Comparison of ENCODE assay signal across 14 cellular contexts in the genomic region with DNA sequence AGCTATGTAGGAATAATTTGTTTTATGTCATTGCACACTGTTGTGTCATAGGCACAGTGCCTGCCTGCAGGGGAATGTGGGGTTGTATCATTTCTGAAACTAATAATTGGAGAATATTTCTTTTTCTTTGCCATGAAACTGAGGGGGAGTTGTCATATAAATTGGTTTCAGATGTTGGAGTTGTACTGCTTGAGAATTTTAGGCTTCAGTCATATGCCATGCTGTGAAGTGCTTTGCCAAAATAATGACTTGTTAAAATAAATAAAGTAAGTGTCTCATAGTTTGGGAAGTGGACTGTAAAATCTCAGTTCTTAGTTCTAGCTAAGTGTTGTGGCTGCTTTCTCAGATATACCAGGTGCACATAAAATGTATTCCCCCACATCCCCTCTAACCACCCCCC.
DNase-seq lines count a peak whose midpoint lies in the region; ATAC-seq and TF ChIP-seq lines count a peak whose summit lies in the region.
"Had no signal": no experiment of that assay in that cellular context is flagged by ENCODE, and none has a peak within 500 bp of the region (broad histone marks: within the 10 kb centered on the region; RNA-seq: fewer than 3 reads in every experiment).

No MANE protein-coding gene starts in this region.

- H3K4me3 ChIP-seq in right cardiac atrium (ENCODE audit: low read length), result no peak overlapping the region
- H3K4me3 ChIP-seq in right atrium auricular region, result no peak overlapping the region
- H3K4me3 ChIP-seq in muscle layer of duodenum (ENCODE audit: low read depth in 1 of 2, low read length in 2 of 2), result no peak overlapping the region
- no peak overlapping the region for H3K4me3 ChIP-seq in gastrocnemius medialis
- H3K4me3 ChIP-seq: A549, skin epidermis had no signal

- DNase-seq in right cardiac atrium (no peak), right atrium auricular region (ENCODE audit: low spot score) (no peak), brain pericyte (ENCODE audit: low read depth, low spot score) (peak; percentile 59), NCI-H526 treated with DMSO at 0.1 percent for 48 hours (lab: John Stamatoyannopoulos, UW) (no peak), gastrocnemius medialis (no peak)
- DNase-seq: amniotic stem cell, kidney, NCI-H1092, T-helper 2 cell had no signal

- no peaks in the 10 kb centered on the region for H3K36me3 ChIP-seq in right atrium auricular region
- H3K36me3 ChIP-seq in muscle layer of duodenum (ENCODE audit: control insufficient read depth in 1 of 2, insufficient read depth in 2 of 2, low read length in 2 of 2), result no peaks in the 10 kb centered on the region
- H3K36me3 ChIP-seq in gastrocnemius medialis, result no peaks in the 10 kb centered on the region

- H3K27me3 ChIP-seq in right cardiac atrium (ENCODE audit: control insufficient read depth, insufficient read depth) (no peaks in the 10 kb centered on the region), right atrium auricular region (no peaks in the 10 kb centered on the region), muscle layer of duodenum (ENCODE audit: low read depth, low read length) (no peaks in the 10 kb centered on the region), gastrocnemius medialis (no peaks in the 10 kb centered on the region)

- peaks cover 11% of the 10 kb centered on the region for H3K4me1 ChIP-seq in right cardiac atrium (ENCODE audit: control insufficient read depth, insufficient read depth, low read length)
- H3K4me1 ChIP-seq in right atrium auricular region, result peaks cover 0 to 77% of the 10 kb centered on the region in 2 donors
- H3K4me1 ChIP-seq in muscle layer of duodenum (ENCODE audit: control insufficient read depth in 1 of 2, insufficient read depth in 2 of 2, low read length in 2 of 2), result peaks cover 0 to 42% of the 10 kb centered on the region in 2 donors
- peaks cover 5 to 16% of the 10 kb centered on the region in 2 donors for H3K4me1 ChIP-seq in gastrocnemius medialis

- intact Hi-C loops in right cardiac atrium (cut with DNase I) (no loop called here), gastrocnemius medialis (cut with DNase I; ENCODE audit: low total_unique reads) (no loop called here)

- no peak for TF ChIP-seq POLR2A in gastrocnemius medialis (IDR thresholded peaks at IDR 0.05)

- in situ Hi-C loops in gastrocnemius medialis (cut with MboI; ENCODE audit: low sequenced_read_pairs in 4 of 4), result no loop called here

- H3K9me3 ChIP-seq in right cardiac atrium (ENCODE audit: control insufficient read depth, low read length) (no peaks in the 10 kb centered on the region), right atrium auricular region (no peaks in the 10 kb centered on the region), muscle layer of duodenum (ENCODE audit: control insufficient read depth in 1 of 2, low read length in 2 of 2) (no peaks in the 10 kb centered on the region), gastrocnemius medialis (no peaks in the 10 kb centered on the region)
- H3K9me3 ChIP-seq: A549 had no signal

- TF ChIP-seq CTCF in right atrium auricular region (IDR thresholded peaks at IDR 0.05) (no peak), gastrocnemius medialis (IDR thresholded peaks at IDR 0.05 in 4 of 5, conservative IDR thresholded peaks at IDR 0.05 in 1 of 5) (no peak)

- ATAC-seq in right cardiac atrium (no peak), GM21423 (IDR thresholded peaks at IDR 0.05; ENCODE audit: unreplicated experiment) (no peak), GM19452 (IDR thresholded peaks at IDR 0.05; ENCODE audit: unreplicated experiment) (no peak), gastrocnemius medialis (no peak)
- ATAC-seq: A549 had no signal

- peak overlapping the region; percentile 33 for H3K27ac ChIP-seq in right cardiac atrium (ENCODE audit: low read length)
- H3K27ac ChIP-seq in right atrium auricular region, result no peak overlapping the region
- H3K27ac ChIP-seq in muscle layer of duodenum (ENCODE audit: low read length), result peak overlapping the region; percentile 49
- no peak overlapping the region for H3K27ac ChIP-seq in gastrocnemius medialis

Comparison
In these comparisons a context has a peak if more than half of its experiments do, and no peak if none do; other contexts are left out.
1. H3K27ac ChIP-seq: peak in right cardiac atrium (single experiment) and muscle layer of duodenum (single experiment); none in right atrium auricular region (0 of 2) and gastrocnemius medialis (0 of 4).